ENCODE assay signal across 1 cellular context in the genomic region with DNA sequence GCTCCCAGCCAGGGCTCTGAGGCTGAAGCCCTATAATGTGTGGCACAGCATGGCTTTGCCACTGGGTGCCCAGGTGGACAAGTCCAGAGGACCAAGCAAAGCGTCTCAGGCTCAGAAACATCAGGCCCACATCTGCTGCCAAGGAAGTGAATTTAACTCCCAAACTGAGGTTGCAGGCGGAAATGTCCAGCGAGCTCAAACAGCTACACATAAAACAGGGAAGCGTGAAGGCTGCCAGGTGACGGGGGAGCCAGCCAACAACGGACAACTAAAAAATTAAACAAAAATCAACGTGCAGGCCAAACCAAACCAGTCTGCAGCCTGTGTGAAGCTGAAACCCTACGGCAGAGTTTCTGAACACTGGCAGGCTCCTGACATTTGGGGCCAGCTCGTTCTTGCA.
TF ChIP-seq lines count a peak whose summit lies in the region.

No MANE protein-coding gene starts in this region.

TF ChIP-seq in HCT116, 20 proteins besides CTCF, POLR2A, EP300 and RAD21:
- TF ChIP-seq SRF (IDR thresholded peaks at IDR 0.05; ENCODE audit: low read depth) (no peak), EZH2 (IDR thresholded peaks at IDR 0.05) (no peak), EGR1 (IDR thresholded peaks at IDR 0.05; ENCODE audit: low read depth) (no peak), ZFX (IDR thresholded peaks at IDR 0.05) (no peak), YY1 (IDR thresholded peaks at IDR 0.05; ENCODE audit: extremely low read depth, insufficient replicate concordance, low read depth, low read length) (no peak), FOSL1 (IDR thresholded peaks at IDR 0.05; ENCODE audit: low read depth) (no peak)
- TF ChIP-seq, protein P1, sequence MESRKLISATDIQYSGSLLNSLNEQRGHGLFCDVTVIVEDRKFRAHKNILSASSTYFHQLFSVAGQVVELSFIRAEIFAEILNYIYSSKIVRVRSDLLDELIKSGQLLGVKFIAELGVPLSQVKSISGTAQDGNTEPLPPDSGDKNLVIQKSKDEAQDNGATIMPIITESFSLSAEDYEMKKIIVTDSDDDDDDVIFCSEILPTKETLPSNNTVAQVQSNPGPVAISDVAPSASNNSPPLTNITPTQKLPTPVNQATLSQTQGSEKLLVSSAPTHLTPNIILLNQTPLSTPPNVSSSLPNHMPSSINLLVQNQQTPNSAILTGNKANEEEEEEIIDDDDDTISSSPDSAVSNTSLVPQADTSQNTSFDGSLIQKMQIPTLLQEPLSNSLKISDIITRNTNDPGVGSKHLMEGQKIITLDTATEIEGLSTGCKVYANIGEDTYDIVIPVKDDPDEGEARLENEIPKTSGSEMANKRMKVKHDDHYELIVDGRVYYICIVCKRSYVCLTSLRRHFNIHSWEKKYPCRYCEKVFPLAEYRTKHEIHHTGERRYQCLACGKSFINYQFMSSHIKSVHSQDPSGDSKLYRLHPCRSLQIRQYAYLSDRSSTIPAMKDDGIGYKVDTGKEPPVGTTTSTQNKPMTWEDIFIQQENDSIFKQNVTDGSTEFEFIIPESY (IDR thresholded peaks at IDR 0.05; ENCODE audit: extremely low read depth, insufficient replicate concordance, low read length) = no peak
- TF ChIP-seq, protein P2, sequence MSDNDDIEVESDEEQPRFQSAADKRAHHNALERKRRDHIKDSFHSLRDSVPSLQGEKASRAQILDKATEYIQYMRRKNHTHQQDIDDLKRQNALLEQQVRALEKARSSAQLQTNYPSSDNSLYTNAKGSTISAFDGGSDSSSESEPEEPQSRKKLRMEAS (IDR thresholded peaks at IDR 0.05) = no peak
- TF ChIP-seq, protein P3, sequence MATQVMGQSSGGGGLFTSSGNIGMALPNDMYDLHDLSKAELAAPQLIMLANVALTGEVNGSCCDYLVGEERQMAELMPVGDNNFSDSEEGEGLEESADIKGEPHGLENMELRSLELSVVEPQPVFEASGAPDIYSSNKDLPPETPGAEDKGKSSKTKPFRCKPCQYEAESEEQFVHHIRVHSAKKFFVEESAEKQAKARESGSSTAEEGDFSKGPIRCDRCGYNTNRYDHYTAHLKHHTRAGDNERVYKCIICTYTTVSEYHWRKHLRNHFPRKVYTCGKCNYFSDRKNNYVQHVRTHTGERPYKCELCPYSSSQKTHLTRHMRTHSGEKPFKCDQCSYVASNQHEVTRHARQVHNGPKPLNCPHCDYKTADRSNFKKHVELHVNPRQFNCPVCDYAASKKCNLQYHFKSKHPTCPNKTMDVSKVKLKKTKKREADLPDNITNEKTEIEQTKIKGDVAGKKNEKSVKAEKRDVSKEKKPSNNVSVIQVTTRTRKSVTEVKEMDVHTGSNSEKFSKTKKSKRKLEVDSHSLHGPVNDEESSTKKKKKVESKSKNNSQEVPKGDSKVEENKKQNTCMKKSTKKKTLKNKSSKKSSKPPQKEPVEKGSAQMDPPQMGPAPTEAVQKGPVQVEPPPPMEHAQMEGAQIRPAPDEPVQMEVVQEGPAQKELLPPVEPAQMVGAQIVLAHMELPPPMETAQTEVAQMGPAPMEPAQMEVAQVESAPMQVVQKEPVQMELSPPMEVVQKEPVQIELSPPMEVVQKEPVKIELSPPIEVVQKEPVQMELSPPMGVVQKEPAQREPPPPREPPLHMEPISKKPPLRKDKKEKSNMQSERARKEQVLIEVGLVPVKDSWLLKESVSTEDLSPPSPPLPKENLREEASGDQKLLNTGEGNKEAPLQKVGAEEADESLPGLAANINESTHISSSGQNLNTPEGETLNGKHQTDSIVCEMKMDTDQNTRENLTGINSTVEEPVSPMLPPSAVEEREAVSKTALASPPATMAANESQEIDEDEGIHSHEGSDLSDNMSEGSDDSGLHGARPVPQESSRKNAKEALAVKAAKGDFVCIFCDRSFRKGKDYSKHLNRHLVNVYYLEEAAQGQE (IDR thresholded peaks at IDR 0.05; ENCODE audit: low read depth) = no peak
- TF ChIP-seq, protein P4, sequence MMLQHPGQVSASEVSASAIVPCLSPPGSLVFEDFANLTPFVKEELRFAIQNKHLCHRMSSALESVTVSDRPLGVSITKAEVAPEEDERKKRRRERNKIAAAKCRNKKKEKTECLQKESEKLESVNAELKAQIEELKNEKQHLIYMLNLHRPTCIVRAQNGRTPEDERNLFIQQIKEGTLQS (IDR thresholded peaks at IDR 0.05) = no peak
